Comparison of ENCODE assay signal across 24 cellular contexts in the genomic region with DNA sequence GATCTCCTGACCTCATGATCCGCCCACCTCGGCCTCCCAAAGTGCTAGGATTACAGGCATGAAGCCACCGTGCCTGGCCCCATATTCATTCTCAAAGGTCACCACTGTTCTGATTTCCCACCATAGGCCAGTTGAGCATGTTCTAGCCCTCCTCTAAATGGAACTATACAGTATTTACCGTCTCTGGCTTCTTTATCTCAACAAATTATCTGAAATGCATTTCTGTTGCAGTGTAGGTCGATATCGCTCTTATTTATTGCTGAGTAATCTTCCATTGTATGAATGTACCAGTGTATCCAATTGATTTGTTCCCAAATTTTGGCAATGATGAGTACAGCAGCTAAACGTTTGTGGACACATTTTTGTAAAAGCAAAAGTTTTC. TPM values are rescaled to one million over a fixed set of nuclear protein-coding genes. Genes with fewer than 3 reads are reported as not detected.
DNase-seq lines count a peak whose midpoint lies in the region; ATAC-seq and TF ChIP-seq lines count a peak whose summit lies in the region.
"Had no signal": no experiment of that assay in that cellular context is flagged by ENCODE, and none has a peak within 500 bp of the region (broad histone marks: within the 10 kb centered on the region; RNA-seq: fewer than 3 reads in every experiment).

No MANE protein-coding gene starts in this region.

- H3K27me3 Mint-ChIP-seq in activated naive CD8-positive, alpha-beta T cell treated with anti-CD3 and anti-CD28 coated beads for 36 hours, result no peaks in the 10 kb centered on the region
- H3K27me3 Mint-ChIP-seq in activated naive CD8-positive, alpha-beta T cell treated with anti-CD3 and anti-CD28 coated beads, Interleukin-2, amount 50 U/mL, for 24 hours, result no peaks in the 10 kb centered on the region
- H3K27me3 Mint-ChIP-seq in IgD-negative memory B cell, result no peaks in the 10 kb centered on the region
- no peaks in the 10 kb centered on the region for H3K27me3 Mint-ChIP-seq in chondrocyte (ENCODE audit: low read depth)
- no peaks in the 10 kb centered on the region for H3K27me3 Mint-ChIP-seq in activated naive CD4-positive, alpha-beta T cell treated with anti-CD3 and anti-CD28 coated beads for 36 hours (ENCODE audit: low read depth)
- H3K27me3 Mint-ChIP-seq: CD4-positive, alpha-beta memory T cell had no signal

- intact Hi-C loops in activated naive CD4-positive, alpha-beta T cell treated with anti-CD3 and anti-CD28 coated beads for 36 hours (cut with micrococcal nuclease), result no loop called here

- CTCF ChIA-PET in activated naive CD4-positive, alpha-beta T cell treated with anti-CD3 and anti-CD28 coated beads for 36 hours (lab: Charles Lee), result interaction anchor here (1.6 kb wide), 1 partner anchor 20 kb away, joined by 4 read pairs; no protein-coding TSS in a partner anchor

- in situ Hi-C loops in ACHN (cut with HindIII; ENCODE audit: low pct_ligation_motif_present, low pct_unique_long_range_greater_than_20kb, low sequenced_read_pairs), result no loop called here

- no peak overlapping the region for H3K4me3 Mint-ChIP-seq in activated naive CD8-positive, alpha-beta T cell treated with anti-CD3 and anti-CD28 coated beads for 36 hours
- H3K4me3 Mint-ChIP-seq in activated naive CD8-positive, alpha-beta T cell treated with anti-CD3 and anti-CD28 coated beads, Interleukin-2, amount 50 U/mL, for 24 hours, result no peak overlapping the region
- H3K4me3 Mint-ChIP-seq in IgD-negative memory B cell (no peak overlapping the region), chondrocyte (ENCODE audit: unreplicated experiment) (no peak overlapping the region)
- no peak overlapping the region for H3K4me3 Mint-ChIP-seq in activated naive CD4-positive, alpha-beta T cell treated with anti-CD3 and anti-CD28 coated beads for 36 hours
- H3K4me3 Mint-ChIP-seq: CD4-positive, alpha-beta memory T cell had no signal

- H3K27ac Mint-ChIP-seq in activated naive CD8-positive, alpha-beta T cell treated with anti-CD3 and anti-CD28 coated beads for 36 hours, result peak overlapping the region; percentile 14
- H3K27ac Mint-ChIP-seq in activated naive CD8-positive, alpha-beta T cell treated with anti-CD3 and anti-CD28 coated beads, Interleukin-2, amount 50 U/mL, for 24 hours, result no peak overlapping the region
- peak overlapping the region in 2 of 3 donors; percentile 57 to 63 for H3K27ac Mint-ChIP-seq in IgD-negative memory B cell
- peak overlapping the region; percentile 54 for H3K27ac Mint-ChIP-seq in chondrocyte (ENCODE audit: unreplicated experiment)
- H3K27ac Mint-ChIP-seq in activated naive CD4-positive, alpha-beta T cell treated with anti-CD3 and anti-CD28 coated beads for 36 hours, result no peak overlapping the region
- H3K27ac Mint-ChIP-seq: CD4-positive, alpha-beta memory T cell had no signal

- no peaks in the 10 kb centered on the region for H3K4me1 Mint-ChIP-seq in activated naive CD8-positive, alpha-beta T cell treated with anti-CD3 and anti-CD28 coated beads for 36 hours
- H3K4me1 Mint-ChIP-seq in activated naive CD8-positive, alpha-beta T cell treated with anti-CD3 and anti-CD28 coated beads, Interleukin-2, amount 50 U/mL, for 24 hours, result peaks cover 7% of the 10 kb centered on the region
- H3K4me1 Mint-ChIP-seq in IgD-negative memory B cell, result peaks cover 0 to 3% (median 2%) of the 10 kb centered on the region in 3 donors
- peaks cover 14% of the 10 kb centered on the region for H3K4me1 Mint-ChIP-seq in chondrocyte (ENCODE audit: low read depth)
- H3K4me1 Mint-ChIP-seq in activated naive CD4-positive, alpha-beta T cell treated with anti-CD3 and anti-CD28 coated beads for 36 hours (ENCODE audit: low read depth), result no peaks in the 10 kb centered on the region

- no peak for ATAC-seq in activated naive CD8-positive, alpha-beta T cell treated with anti-CD3 and anti-CD28 coated beads, Interleukin-2, amount 50 U/mL, for 24 hours

- H3K36me3 Mint-ChIP-seq in activated naive CD8-positive, alpha-beta T cell treated with anti-CD3 and anti-CD28 coated beads for 36 hours, result peaks cover 31% of the 10 kb centered on the region
- peaks cover 36% of the 10 kb centered on the region for H3K36me3 Mint-ChIP-seq in activated naive CD8-positive, alpha-beta T cell treated with anti-CD3 and anti-CD28 coated beads, Interleukin-2, amount 50 U/mL, for 24 hours (ENCODE audit: low read depth)
- H3K36me3 Mint-ChIP-seq in IgD-negative memory B cell, result no peaks in the 10 kb centered on the region
- peaks cover 25% of the 10 kb centered on the region for H3K36me3 Mint-ChIP-seq in chondrocyte (ENCODE audit: low read depth)
- peaks cover 28% of the 10 kb centered on the region for H3K36me3 Mint-ChIP-seq in activated naive CD4-positive, alpha-beta T cell treated with anti-CD3 and anti-CD28 coated beads for 36 hours (ENCODE audit: low read depth)

- TF ChIP-seq CTCF in chondrocyte (IDR thresholded peaks at IDR 0.05), result no peak

- DNase-seq in activated naive CD8-positive, alpha-beta T cell treated with anti-CD3 and anti-CD28 coated beads for 36 hours, result no peak
- DNase-seq in activated naive CD8-positive, alpha-beta T cell treated with anti-CD3 and anti-CD28 coated beads, Interleukin-2, amount 50 U/mL, for 24 hours, result no peak
- DNase-seq in chondrocyte (ENCODE audit: low spot score), result no peak
- no peak for DNase-seq in epidermal melanocyte (ENCODE audit: insufficient read length, low spot score)
- no peak for DNase-seq in ACHN
- no peak for DNase-seq in activated naive CD4-positive, alpha-beta T cell treated with anti-CD3 and anti-CD28 coated beads for 36 hours
- DNase-seq: C1 segment of cervical spinal cord; CD4-positive, alpha-beta memory T cell; COR-L47; DMS79; EL; GF-D8; GOT3; NCI-H1092; NCI-H1417 treated with DMSO at 0.1 percent for 48 hours; NCI-H1694 treated with DMSO at 0.1 percent for 48 hours; NCI-H2081; NCI-H226; NCI-H510A; NCI-H69; Peyer's patch; SIG-M5; SK-N-SH had no signal

- H3K9me3 Mint-ChIP-seq in activated naive CD8-positive, alpha-beta T cell treated with anti-CD3 and anti-CD28 coated beads for 36 hours, result no peaks in the 10 kb centered on the region
- H3K9me3 Mint-ChIP-seq in activated naive CD8-positive, alpha-beta T cell treated with anti-CD3 and anti-CD28 coated beads, Interleukin-2, amount 50 U/mL, for 24 hours, result no peaks in the 10 kb centered on the region
- no peaks in the 10 kb centered on the region for H3K9me3 Mint-ChIP-seq in IgD-negative memory B cell
- H3K9me3 Mint-ChIP-seq in chondrocyte (ENCODE audit: low read depth), result no peaks in the 10 kb centered on the region
- H3K9me3 Mint-ChIP-seq in activated naive CD4-positive, alpha-beta T cell treated with anti-CD3 and anti-CD28 coated beads for 36 hours, result no peaks in the 10 kb centered on the region
- H3K9me3 Mint-ChIP-seq: CD4-positive, alpha-beta memory T cell had no signal

RNA-seq across cellular contexts. Expression of gene SLC1A5, which starts 15.4 kb away (rescaled TPM):
- 100 to 1,000 TPM; 299 to 309 TPM for total RNA-seq in activated naive CD8-positive, alpha-beta T cell treated with anti-CD3 and anti-CD28 coated beads for 36 hours
- polyA plus RNA-seq in IgD-negative memory B cell, result 38.2 TPM
- 77.3 to 310 TPM (median 304 TPM) in 3 replicates for total RNA-seq in chondrocyte
- 100 to 1,000 TPM; 139 TPM for total RNA-seq in activated naive CD4-positive, alpha-beta T cell treated with anti-CD3 and anti-CD28 coated beads for 36 hours

RNA-seq across cellular contexts. Expression of gene STRN4, which starts 26.8 kb away (rescaled TPM):
- total RNA-seq in activated naive CD8-positive, alpha-beta T cell treated with anti-CD3 and anti-CD28 coated beads for 36 hours, result 10 to 100 TPM; 54.9 to 57.9 TPM
- polyA plus RNA-seq in IgD-negative memory B cell, result 33.3 TPM
- 69.8 to 77.3 TPM (median 76.7 TPM) in 3 replicates for total RNA-seq in chondrocyte
- 10 to 100 TPM; 59.2 to 63.2 TPM for total RNA-seq in activated naive CD4-positive, alpha-beta T cell treated with anti-CD3 and anti-CD28 coated beads for 36 hours

RNA-seq across cellular contexts. Expression of gene FKRP, which starts 27.2 kb away (rescaled TPM):
- 10 to 100 TPM; 17.3 to 18.8 TPM for total RNA-seq in activated naive CD8-positive, alpha-beta T cell treated with anti-CD3 and anti-CD28 coated beads for 36 hours
- polyA plus RNA-seq in IgD-negative memory B cell, result 5.9 TPM
- total RNA-seq in chondrocyte, result 25.2 to 27.7 TPM (median 26.6 TPM) in 3 replicates
- total RNA-seq in activated naive CD4-positive, alpha-beta T cell treated with anti-CD3 and anti-CD28 coated beads for 36 hours, result 1 to 10 TPM; 8.8 to 9.0 TPM

RNA-seq across cellular contexts. Expression of gene PRKD2, which starts 56.1 kb away (rescaled TPM):
- 10 to 100 TPM; 68.6 to 76.2 TPM for total RNA-seq in activated naive CD8-positive, alpha-beta T cell treated with anti-CD3 and anti-CD28 coated beads for 36 hours
- 143 TPM for polyA plus RNA-seq in IgD-negative memory B cell
- total RNA-seq in chondrocyte, result 21.9 to 31.9 TPM (median 23.3 TPM) in 3 replicates
- 10 to 100 TPM; 62.2 to 62.3 TPM for total RNA-seq in activated naive CD4-positive, alpha-beta T cell treated with anti-CD3 and anti-CD28 coated beads for 36 hours

Comparison
In these comparisons a context has a peak if more than half of its experiments do, and no peak if none do; other contexts are left out.
1. H3K27ac Mint-ChIP-seq: peak in activated naive CD8-positive, alpha-beta T cell treated with anti-CD3 and anti-CD28 coated beads for 36 hours (single experiment), IgD-negative memory B cell (2 of 3) and chondrocyte (single experiment); none in activated naive CD8-positive, alpha-beta T cell treated with anti-CD3 and anti-CD28 coated beads, Interleukin-2, amount 50 U/mL, for 24 hours (single experiment) and activated naive CD4-positive, alpha-beta T cell treated with anti-CD3 and anti-CD28 coated beads for 36 hours (single experiment).